ENCODE assay signal across 27 cellular contexts in genomic region chr6:1228754-1229191, GRCh38.
"Had no signal": no experiment of that assay in that cellular context is flagged by ENCODE, and none has a peak within 500 bp of the region (broad histone marks: within the 10 kb centered on the region; RNA-seq: fewer than 3 reads in every experiment).

No MANE protein-coding gene starts in this region.

- H3K4me2 ChIP-seq: SK-N-SH had no signal

- H3K4me3 Mint-ChIP-seq: activated CD4-positive, alpha-beta memory T cell treated with anti-CD3 and anti-CD28 coated beads, Interleukin-2, amount 10 ng/mL, durations not matched to agents 7 days and 5 days; activated CD4-positive, alpha-beta T cell treated with anti-CD3 and anti-CD28 coated beads for 36 hours; activated naive CD4-positive, alpha-beta T cell treated with anti-CD3 and anti-CD28 coated beads, Interleukin-2, amount 10 ng/mL, durations not matched to agents 7 days and 5 days; activated naive CD8-positive, alpha-beta T cell treated with anti-CD3 and anti-CD28 coated beads, Interleukin-2, amount 10 ng/mL, durations not matched to agents 7 days and 5 days; activated T-helper 17 cell treated with anti-CD3 and anti-CD28 coated beads, Interleukin-2, amount 50 U/mL, for 72 hours had no signal

- H3K9me3 ChIP-seq: adrenal gland, Peyer's patch, SJCRH30, SK-N-SH had no signal

- H3K27me3 ChIP-seq: adrenal gland, Peyer's patch, SJCRH30 had no signal

- H3K36me3 Mint-ChIP-seq: activated naive CD4-positive, alpha-beta T cell treated with anti-CD3 and anti-CD28 coated beads, Interleukin-2, amount 10 ng/mL, durations not matched to agents 7 days and 5 days; activated naive CD8-positive, alpha-beta T cell treated with anti-CD3 and anti-CD28 coated beads, Interleukin-2, amount 10 ng/mL, durations not matched to agents 7 days and 5 days had no signal

- H3K27ac ChIP-seq: adrenal gland, Peyer's patch, RWPE1, SJCRH30, VCaP had no signal

- DNase-seq: activated CD4-positive, alpha-beta memory T cell treated with anti-CD3 and anti-CD28 coated beads, Interleukin-2, amount 10 ng/mL, durations not matched to agents 7 days and 5 days; activated CD4-positive, alpha-beta T cell treated with anti-CD3 and anti-CD28 coated beads for 36 hours; activated CD4-positive, alpha-beta T cell treated with anti-CD3 and anti-CD28 coated beads, Interleukin-2, amount 50 U/mL, for 1 hour; activated CD4-positive, CD25-positive, alpha-beta regulatory T cell; activated gamma-delta T cell; activated naive CD4-positive, alpha-beta T cell treated with anti-CD3 and anti-CD28 coated beads, Interleukin-2, amount 10 ng/mL, durations not matched to agents 7 days and 5 days; activated naive CD8-positive, alpha-beta T cell treated with anti-CD3 and anti-CD28 coated beads, Interleukin-2, amount 10 ng/mL, durations not matched to agents 7 days and 5 days; activated T-cell treated with anti-CD3 and anti-CD28 coated beads for 4 hours; activated T-cell treated with anti-CD3 and anti-CD28 coated beads, Interleukin-2, amount 50 U/mL, for 48 hours; adrenal gland; anterior cingulate cortex; KG1; NCI-H1105; NCI-H1436; NCI-H1694 treated with DMSO at 0.1 percent for 48 hours; NCI-H2029 treated with DMSO at 0.1 percent for 48 hours; NCI-H510A treated with DMSO at 0.1 percent for 48 hours; NCI-H69; NK-92 treated with Interleukin-12 subunit alpha and Interleukin-12 subunit beta, amount 100 ng/mL, for 24 hours; Peyer's patch; Right ventricle myocardium superior; SJCRH30; SK-N-SH; T-helper 1 cell had no signal

- H3K27me3 Mint-ChIP-seq: activated CD4-positive, alpha-beta memory T cell treated with anti-CD3 and anti-CD28 coated beads, Interleukin-2, amount 10 ng/mL, durations not matched to agents 7 days and 5 days had no signal

- H3K36me3 ChIP-seq: adrenal gland, Peyer's patch, SJCRH30 had no signal

- ATAC-seq: activated CD4-positive, alpha-beta T cell treated with anti-CD3 and anti-CD28 coated beads for 36 hours; activated T-helper 17 cell treated with anti-CD3 and anti-CD28 coated beads, Interleukin-2, amount 50 U/mL, for 72 hours had no signal

- H3K4me1 Mint-ChIP-seq: activated CD4-positive, alpha-beta memory T cell treated with anti-CD3 and anti-CD28 coated beads, Interleukin-2, amount 10 ng/mL, durations not matched to agents 7 days and 5 days; activated CD4-positive, alpha-beta T cell treated with anti-CD3 and anti-CD28 coated beads for 36 hours; activated naive CD4-positive, alpha-beta T cell treated with anti-CD3 and anti-CD28 coated beads, Interleukin-2, amount 10 ng/mL, durations not matched to agents 7 days and 5 days; activated naive CD8-positive, alpha-beta T cell treated with anti-CD3 and anti-CD28 coated beads, Interleukin-2, amount 10 ng/mL, durations not matched to agents 7 days and 5 days; activated T-helper 17 cell treated with anti-CD3 and anti-CD28 coated beads, Interleukin-2, amount 50 U/mL, for 72 hours had no signal

- H3K4me1 ChIP-seq: adrenal gland, Peyer's patch, SJCRH30 had no signal

- H3K9ac ChIP-seq: SK-N-SH had no signal

- H3K27ac Mint-ChIP-seq: activated CD4-positive, alpha-beta memory T cell treated with anti-CD3 and anti-CD28 coated beads, Interleukin-2, amount 10 ng/mL, durations not matched to agents 7 days and 5 days; activated CD4-positive, alpha-beta T cell treated with anti-CD3 and anti-CD28 coated beads for 36 hours; activated naive CD4-positive, alpha-beta T cell treated with anti-CD3 and anti-CD28 coated beads, Interleukin-2, amount 10 ng/mL, durations not matched to agents 7 days and 5 days; activated naive CD8-positive, alpha-beta T cell treated with anti-CD3 and anti-CD28 coated beads, Interleukin-2, amount 10 ng/mL, durations not matched to agents 7 days and 5 days; activated T-helper 17 cell treated with anti-CD3 and anti-CD28 coated beads, Interleukin-2, amount 50 U/mL, for 72 hours had no signal

- H3K4me3 ChIP-seq: adrenal gland, Peyer's patch, SJCRH30 had no signal

- H3K9me3 Mint-ChIP-seq: activated CD4-positive, alpha-beta memory T cell treated with anti-CD3 and anti-CD28 coated beads, Interleukin-2, amount 10 ng/mL, durations not matched to agents 7 days and 5 days; activated naive CD4-positive, alpha-beta T cell treated with anti-CD3 and anti-CD28 coated beads, Interleukin-2, amount 10 ng/mL, durations not matched to agents 7 days and 5 days; activated naive CD8-positive, alpha-beta T cell treated with anti-CD3 and anti-CD28 coated beads, Interleukin-2, amount 10 ng/mL, durations not matched to agents 7 days and 5 days; activated T-helper 17 cell treated with anti-CD3 and anti-CD28 coated beads, Interleukin-2, amount 50 U/mL, for 72 hours had no signal
